ENCODE assay signal across 39 cellular contexts in genomic region chr5:59387127-59387526, GRCh38.
"Had no signal": no experiment of that assay in that cellular context is flagged by ENCODE, and none has a peak within 500 bp of the region (broad histone marks: within the 10 kb centered on the region; RNA-seq: fewer than 3 reads in every experiment).

No MANE protein-coding gene starts in this region.

- H3K4me3 Mint-ChIP-seq: activated naive CD4-positive, alpha-beta T cell treated with anti-CD3 and anti-CD28 coated beads for 36 hours; activated naive CD4-positive, alpha-beta T cell treated with anti-CD3 and anti-CD28 coated beads, Interleukin-2, amount 10 ng/mL, durations not matched to agents 7 days and 5 days; activated naive CD4-positive, alpha-beta T cell treated with anti-CD3 and anti-CD28 coated beads, Interleukin-2, amount 50 U/mL, for 24 hours; activated naive CD8-positive, alpha-beta T cell; activated naive CD8-positive, alpha-beta T cell treated with anti-CD3 and anti-CD28 coated beads, Interleukin-2, amount 10 ng/mL, durations not matched to agents 7 days and 5 days; activated naive CD8-positive, alpha-beta T cell treated with anti-CD3 and anti-CD28 coated beads, Interleukin-2, amount 50 U/mL, for 24 hours; activated T-cell treated with anti-CD3 and anti-CD28 coated beads, Interleukin-2, amount 50 U/mL, for 24 hours; activated T-cell treated with anti-CD3 and anti-CD28 coated beads, Interleukin-2, amount 50 U/mL, for 4 hours; activated T-cell treated with anti-CD3 and anti-CD28 coated beads, Interleukin-2, amount 50 U/mL, for 72 hours; activated T-helper 1 cell treated with anti-CD3 and anti-CD28 coated beads, Interleukin-12 subunit alpha, Interleukin-12 subunit beta, Interleukin-2, Interleukin-4 antibody, amounts not matched to agents 30 ng/mL and 10 ng/mL and 1 ng/mL, durations not matched to agents 14 hours and 24 hours and 36 hours; activated T-helper 17 cell treated with anti-CD3 and anti-CD28 coated beads, Interleukin-2, amount 50 U/mL, for 72 hours; brain; central memory CD8-positive, alpha-beta T cell had no signal

- H3K4me1 ChIP-seq: adrenal gland, ascending aorta, body of pancreas, breast epithelium had no signal

- H3K27me3 Mint-ChIP-seq: brain had no signal

- H3K36me3 Mint-ChIP-seq: activated naive CD4-positive, alpha-beta T cell treated with anti-CD3 and anti-CD28 coated beads, Interleukin-2, amount 10 ng/mL, durations not matched to agents 7 days and 5 days; activated naive CD4-positive, alpha-beta T cell treated with anti-CD3 and anti-CD28 coated beads, Interleukin-2, amount 50 U/mL, for 24 hours; activated naive CD4-positive, alpha-beta T cell treated with anti-CD3 and anti-CD28 coated beads, Interleukin-2, amount 50 U/mL, for 72 hours; activated naive CD8-positive, alpha-beta T cell; activated naive CD8-positive, alpha-beta T cell treated with anti-CD3 and anti-CD28 coated beads, Interleukin-2, amount 10 ng/mL, durations not matched to agents 7 days and 5 days had no signal

- H3K4me3 ChIP-seq: adrenal gland, ascending aorta, body of pancreas, breast epithelium, cardiac muscle cell had no signal

- FAIRE-seq: astrocyte, bronchial epithelial cell had no signal

- H3K27ac ChIP-seq: adrenal gland, ascending aorta, body of pancreas, brain microvascular endothelial cell, breast epithelium, cardiac muscle cell had no signal

- ATAC-seq: activated naive CD4-positive, alpha-beta T cell treated with anti-CD3 and anti-CD28 coated beads, Interleukin-2, amount 50 U/mL, for 72 hours; activated naive CD8-positive, alpha-beta T cell treated with anti-CD3 and anti-CD28 coated beads, Interleukin-2, amount 50 U/mL, for 24 hours; activated T-cell treated with anti-CD3 and anti-CD28 coated beads, Interleukin-2, amount 50 U/mL, for 4 hours; activated T-cell treated with anti-CD3 and anti-CD28 coated beads, Interleukin-2, amount 50 U/mL, for 72 hours; activated T-helper 17 cell treated with anti-CD3 and anti-CD28 coated beads, Interleukin-2, amount 50 U/mL, for 72 hours; body of pancreas had no signal

- H3K9me3 Mint-ChIP-seq: activated naive CD4-positive, alpha-beta T cell treated with anti-CD3 and anti-CD28 coated beads for 36 hours; activated naive CD4-positive, alpha-beta T cell treated with anti-CD3 and anti-CD28 coated beads, Interleukin-2, amount 10 ng/mL, durations not matched to agents 7 days and 5 days; activated naive CD4-positive, alpha-beta T cell treated with anti-CD3 and anti-CD28 coated beads, Interleukin-2, amount 50 U/mL, for 24 hours; activated naive CD4-positive, alpha-beta T cell treated with anti-CD3 and anti-CD28 coated beads, Interleukin-2, amount 50 U/mL, for 72 hours; activated naive CD8-positive, alpha-beta T cell treated with anti-CD3 and anti-CD28 coated beads, Interleukin-2, amount 10 ng/mL, durations not matched to agents 7 days and 5 days; activated naive CD8-positive, alpha-beta T cell treated with anti-CD3 and anti-CD28 coated beads, Interleukin-2, amount 50 U/mL, for 24 hours; activated T-cell treated with anti-CD3 and anti-CD28 coated beads, Interleukin-2, amount 50 U/mL, for 24 hours; activated T-cell treated with anti-CD3 and anti-CD28 coated beads, Interleukin-2, amount 50 U/mL, for 4 hours; activated T-cell treated with anti-CD3 and anti-CD28 coated beads, Interleukin-2, amount 50 U/mL, for 72 hours; activated T-helper 1 cell treated with anti-CD3 and anti-CD28 coated beads, Interleukin-12 subunit alpha, Interleukin-12 subunit beta, Interleukin-2, Interleukin-4 antibody, amounts not matched to agents 30 ng/mL and 10 ng/mL and 1 ng/mL, durations not matched to agents 14 hours and 24 hours and 36 hours; activated T-helper 17 cell treated with anti-CD3 and anti-CD28 coated beads, Interleukin-2, amount 50 U/mL, for 72 hours; activated T-helper 2 cell treated with anti-CD3 and anti-CD28 coated beads, Interferon-gamma antibody, Interleukin-2, Interleukin-4, amounts not matched to agents 10 μg/mL and 5 μg/mL and 100 μg/mL, durations not matched to agents 14 hours and 24 hours and 36 hours; brain; central memory CD8-positive, alpha-beta T cell had no signal

- H3K36me3 ChIP-seq: adrenal gland, ascending aorta, brain microvascular endothelial cell, breast epithelium, cardiac muscle cell had no signal

- H3K27ac Mint-ChIP-seq: activated naive CD4-positive, alpha-beta T cell treated with anti-CD3 and anti-CD28 coated beads for 36 hours; activated naive CD4-positive, alpha-beta T cell treated with anti-CD3 and anti-CD28 coated beads, Interleukin-2, amount 10 ng/mL, durations not matched to agents 7 days and 5 days; activated naive CD4-positive, alpha-beta T cell treated with anti-CD3 and anti-CD28 coated beads, Interleukin-2, amount 50 U/mL, for 24 hours; activated naive CD4-positive, alpha-beta T cell treated with anti-CD3 and anti-CD28 coated beads, Interleukin-2, amount 50 U/mL, for 72 hours; activated naive CD8-positive, alpha-beta T cell; activated naive CD8-positive, alpha-beta T cell treated with anti-CD3 and anti-CD28 coated beads, Interleukin-2, amount 10 ng/mL, durations not matched to agents 7 days and 5 days; activated naive CD8-positive, alpha-beta T cell treated with anti-CD3 and anti-CD28 coated beads, Interleukin-2, amount 50 U/mL, for 24 hours; activated T-cell treated with anti-CD3 and anti-CD28 coated beads, Interleukin-2, amount 50 U/mL, for 24 hours; activated T-cell treated with anti-CD3 and anti-CD28 coated beads, Interleukin-2, amount 50 U/mL, for 72 hours; activated T-helper 1 cell treated with anti-CD3 and anti-CD28 coated beads, Interleukin-12 subunit alpha, Interleukin-12 subunit beta, Interleukin-2, Interleukin-4 antibody, amounts not matched to agents 30 ng/mL and 10 ng/mL and 1 ng/mL, durations not matched to agents 14 hours and 24 hours and 36 hours; activated T-helper 17 cell treated with anti-CD3 and anti-CD28 coated beads, Interleukin-2, amount 50 U/mL, for 72 hours; activated T-helper 2 cell treated with anti-CD3 and anti-CD28 coated beads, Interferon-gamma antibody, Interleukin-2, Interleukin-4, amounts not matched to agents 10 μg/mL and 5 μg/mL and 100 μg/mL, durations not matched to agents 14 hours and 24 hours and 36 hours; brain had no signal

- DNase-seq: activated effector memory CD4-positive, alpha-beta T cell treated with anti-CD3 and anti-CD28 coated beads, Interleukin-2, amount 50 U/mL, for 16 hours; activated effector memory CD4-positive, alpha-beta T cell treated with Interleukin-2 at 50 U/mL for 16 hours; activated gamma-delta T cell; activated gamma-delta T cell treated with Interleukin-2 at 50 U/mL for 16 hours; activated naive CD4-positive, alpha-beta T cell; activated naive CD4-positive, alpha-beta T cell treated with anti-CD3 and anti-CD28 coated beads for 36 hours; activated naive CD4-positive, alpha-beta T cell treated with anti-CD3 and anti-CD28 coated beads, Interleukin-2, amount 10 ng/mL, durations not matched to agents 7 days and 5 days; activated naive CD4-positive, alpha-beta T cell treated with anti-CD3 and anti-CD28 coated beads, Interleukin-2, amount 50 U/mL, for 16 hours; activated naive CD4-positive, alpha-beta T cell treated with Interleukin-2 at 50 U/mL for 16 hours; activated naive CD8-positive, alpha-beta T cell treated with anti-CD3 and anti-CD28 coated beads, Interleukin-2, amount 10 ng/mL, durations not matched to agents 7 days and 5 days; activated naive CD8-positive, alpha-beta T cell treated with anti-CD3 and anti-CD28 coated beads, Interleukin-2, amount 50 U/mL, for 24 hours; activated T-cell treated with anti-CD3 and anti-CD28 coated beads, Interleukin-2, amount 50 U/mL, for 1 hour; activated T-cell treated with anti-CD3 and anti-CD28 coated beads, Interleukin-2, amount 50 U/mL, for 24 hours; activated T-cell treated with anti-CD3 and anti-CD28 coated beads, Interleukin-2, amount 50 U/mL, for 4 hours; activated T-cell treated with anti-CD3 and anti-CD28 coated beads, Interleukin-2, amount 50 U/mL, for 48 hours; activated T-cell treated with anti-CD3 and anti-CD28 coated beads, Interleukin-2, amount 50 U/mL, for 72 hours; adrenal gland; amniotic stem cell; amygdala; anterior cingulate cortex; aorta; body of pancreas; brain microvascular endothelial cell; caudate nucleus; central memory CD4-positive, alpha-beta T cell; cerebellar nuclear complex had no signal

- H3K27me3 ChIP-seq: adrenal gland, ascending aorta, body of pancreas, brain microvascular endothelial cell, breast epithelium, cardiac muscle cell had no signal

- H3K9me3 ChIP-seq: adrenal gland, ascending aorta, body of pancreas, breast epithelium had no signal

- H3K4me1 Mint-ChIP-seq: activated naive CD4-positive, alpha-beta T cell treated with anti-CD3 and anti-CD28 coated beads, Interleukin-2, amount 10 ng/mL, durations not matched to agents 7 days and 5 days; activated naive CD4-positive, alpha-beta T cell treated with anti-CD3 and anti-CD28 coated beads, Interleukin-2, amount 50 U/mL, for 24 hours; activated naive CD8-positive, alpha-beta T cell treated with anti-CD3 and anti-CD28 coated beads, Interleukin-2, amount 10 ng/mL, durations not matched to agents 7 days and 5 days; activated naive CD8-positive, alpha-beta T cell treated with anti-CD3 and anti-CD28 coated beads, Interleukin-2, amount 50 U/mL, for 24 hours; activated T-helper 17 cell treated with anti-CD3 and anti-CD28 coated beads, Interleukin-2, amount 50 U/mL, for 72 hours; central memory CD8-positive, alpha-beta T cell had no signal
